Comparison of ENCODE assay signal across 8 cellular contexts in genomic region chr12:13101854-13102375, GRCh38. TPM values are rescaled to one million over a fixed set of nuclear protein-coding genes. Genes with fewer than 3 reads are reported as not detected.
DNase-seq lines count a peak whose midpoint lies in the region; ATAC-seq and TF ChIP-seq lines count a peak whose summit lies in the region.

No MANE protein-coding gene starts in this region.

- TF ChIP-seq EP300 in suprapubic skin (IDR thresholded peaks at IDR 0.05): no peak

- no peak overlapping the region for H2AFZ ChIP-seq in PC-9

- peaks cover 7% of the 10 kb centered on the region; the same call in 1 of the 2 replicates for H3K79me2 ChIP-seq in PC-9 (ENCODE audit: low read depth)

- peaks cover 62% of the 10 kb centered on the region for H3K4me1 Mint-ChIP-seq in brain

- DNase-seq in NCI-H510A treated with DMSO at 0.1 percent for 48 hours (lab: John Stamatoyannopoulos, UW) (peak; percentile 14), NCI-H510A (lab: John Stamatoyannopoulos, UW) (no peak), PC-9 (peak; percentile 71 to 88), suprapubic skin (ENCODE audit: low spot score in 2 of 2) (no peak), D341Med (ENCODE audit: low spot score) (no peak)

- peak overlapping the region; percentile 95 for H3K4me2 ChIP-seq in PC-9

- TF ChIP-seq CTCF in PC-9 (conservative IDR thresholded peaks at IDR 0.05) (no peak), brain (conservative IDR thresholded peaks at IDR 0.05) (no peak), liver (IDR thresholded peaks at IDR 0.05; ENCODE audit: low read depth, low read length, missing input control) (no peak), suprapubic skin (IDR thresholded peaks at IDR 0.05) (no peak)

- POLR2A ChIA-PET in PC-9 (lab: Charles Lee; ENCODE audit: unreplicated experiment): interaction anchor here (0.6 to 5.4 kb wide), 14 partner anchors 18 to 969 kb away, joined by 3 to 37 read pairs (median 6); partner anchors contain the start of genes EMP1 and GPRC5A

- H3K4me3 Mint-ChIP-seq in brain: peak overlapping the region; percentile 26 to 84 (median 52)

- H3K4me3 ChIP-seq in PC-9: peak overlapping the region; percentile 70
- H3K4me3 ChIP-seq in liver (ENCODE audit: low read depth in 1 of 3, low read length in 3 of 3): no peak overlapping the region
- H3K4me3 ChIP-seq in suprapubic skin: peak overlapping the region; percentile 58

- H3K36me3 Mint-ChIP-seq in brain: no peaks in the 10 kb centered on the region

- H3K27ac ChIP-seq in PC-9: peak overlapping the region; percentile 97
- H3K27ac ChIP-seq in liver (ENCODE audit: low read depth in 1 of 2, low read length in 2 of 2): peak overlapping the region; percentile 51 to 81
- peak overlapping the region; percentile 95 for H3K27ac ChIP-seq in suprapubic skin

- H3K9me3 ChIP-seq in PC-9 (ENCODE audit: insufficient read depth, low read depth) (no peaks in the 10 kb centered on the region), liver (ENCODE audit: control insufficient read depth in 4 of 4, low read length in 3 of 4) (no peaks in the 10 kb centered on the region), suprapubic skin (no peaks in the 10 kb centered on the region)

- peaks cover 4% of the 10 kb centered on the region for H3K27me3 Mint-ChIP-seq in brain

- no peak for ATAC-seq in GM21526 (IDR thresholded peaks at IDR 0.05; ENCODE audit: low FRiP score, unreplicated experiment)

- CTCF ChIA-PET in PC-9 (lab: Charles Lee): interaction anchor here (0.6 to 3.1 kb wide), 7 partner anchors 23 to 299 kb away, joined by 3 to 13 read pairs (median 6); partner anchors contain the start of gene EMP1

- peaks cover 70% of the 10 kb centered on the region for H3K4me1 ChIP-seq in PC-9 (replicated peaks; ENCODE audit: insufficient read depth)
- H3K4me1 ChIP-seq in liver (ENCODE audit: control insufficient read depth in 4 of 4, insufficient read depth in 4 of 4, low read length in 3 of 4): peaks cover 0 to 13% (median 5%) of the 10 kb centered on the region in 4 donors
- peaks cover 61% of the 10 kb centered on the region for H3K4me1 ChIP-seq in suprapubic skin

- no TSS peak for BruUV-seq in PC-9 (replicated peaks; lab: Mats Ljungman, UMichigan)

- no peak for TF ChIP-seq POLR2A in suprapubic skin (IDR thresholded peaks at IDR 0.05)

- no peaks in the 10 kb centered on the region for H3K9me2 ChIP-seq in PC-9 (ENCODE audit: insufficient read depth)

- intact Hi-C loops in PC-9 (cut with micrococcal nuclease; ENCODE audit: unreplicated experiment): loop anchor here (2.0 kb wide), 1 partner anchor 17 kb away; no protein-coding TSS in a partner anchor

- no peaks in the 10 kb centered on the region for H4K20me1 ChIP-seq in PC-9 (ENCODE audit: insufficient read depth)

- H3K9me3 Mint-ChIP-seq in brain: peaks cover 0 to 3% (median 0%) of the 10 kb centered on the region in 5 experiments

- peaks cover 56% of the 10 kb centered on the region for H3F3A ChIP-seq in PC-9 (ENCODE audit: insufficient read depth, low read depth)

- peak overlapping the region in 4 of 5 experiments; percentile 43 to 93 (median 87) for H3K27ac Mint-ChIP-seq in brain

- no peak overlapping the region for H3K9ac ChIP-seq in liver (ENCODE audit: low read depth in 1 of 2, low read length in 2 of 2)

- H3K36me3 ChIP-seq in PC-9 (ENCODE audit: low read depth): no peaks in the 10 kb centered on the region
- no peaks in the 10 kb centered on the region for H3K36me3 ChIP-seq in liver (ENCODE audit: control insufficient read depth in 4 of 4, insufficient read depth in 3 of 4, low read depth in 1 of 4, low read length in 3 of 4)
- H3K36me3 ChIP-seq in suprapubic skin: no peaks in the 10 kb centered on the region

- 64% methylated on average over 9 of the region's 9 CpGs for WGBS in liver
- 43% methylated on average over 9 of the region's 9 CpGs for WGBS in suprapubic skin

- no peak for TF ChIP-seq RAD21 in liver (IDR thresholded peaks at IDR 0.05)

- H3K27me3 ChIP-seq in PC-9 (ENCODE audit: insufficient read depth, low read depth): no peaks in the 10 kb centered on the region
- no peaks in the 10 kb centered on the region for H3K27me3 ChIP-seq in liver (ENCODE audit: control insufficient read depth in 4 of 4, insufficient read depth in 4 of 4, low read length in 3 of 4)
- H3K27me3 ChIP-seq in suprapubic skin: no peaks in the 10 kb centered on the region

TF ChIP-seq in liver, 16 proteins besides CTCF, POLR2A, EP300 and RAD21:
- TF ChIP-seq ATF3 (IDR thresholded peaks at IDR 0.05) (no peak), YY1 (IDR thresholded peaks at IDR 0.05) (no peak), JUND (IDR thresholded peaks at IDR 0.05) (no peak), EGR1 (IDR thresholded peaks at IDR 0.05; ENCODE audit: low read depth in 2 of 2) (no peak), NR2F2 (IDR thresholded peaks at IDR 0.05) (no peak), HNF4A (conservative IDR thresholded peaks at IDR 0.05) (no peak), FOXA2 (IDR thresholded peaks at IDR 0.05) (no peak), SP1 (IDR thresholded peaks at IDR 0.05) (no peak), ZBTB33 (IDR thresholded peaks at IDR 0.05) (no peak), MAX (IDR thresholded peaks at IDR 0.05) (no peak), RXRA (IDR thresholded peaks at IDR 0.05) (no peak), HNF4G (IDR thresholded peaks at IDR 0.05) (no peak)
- TF ChIP-seq, protein P1, sequence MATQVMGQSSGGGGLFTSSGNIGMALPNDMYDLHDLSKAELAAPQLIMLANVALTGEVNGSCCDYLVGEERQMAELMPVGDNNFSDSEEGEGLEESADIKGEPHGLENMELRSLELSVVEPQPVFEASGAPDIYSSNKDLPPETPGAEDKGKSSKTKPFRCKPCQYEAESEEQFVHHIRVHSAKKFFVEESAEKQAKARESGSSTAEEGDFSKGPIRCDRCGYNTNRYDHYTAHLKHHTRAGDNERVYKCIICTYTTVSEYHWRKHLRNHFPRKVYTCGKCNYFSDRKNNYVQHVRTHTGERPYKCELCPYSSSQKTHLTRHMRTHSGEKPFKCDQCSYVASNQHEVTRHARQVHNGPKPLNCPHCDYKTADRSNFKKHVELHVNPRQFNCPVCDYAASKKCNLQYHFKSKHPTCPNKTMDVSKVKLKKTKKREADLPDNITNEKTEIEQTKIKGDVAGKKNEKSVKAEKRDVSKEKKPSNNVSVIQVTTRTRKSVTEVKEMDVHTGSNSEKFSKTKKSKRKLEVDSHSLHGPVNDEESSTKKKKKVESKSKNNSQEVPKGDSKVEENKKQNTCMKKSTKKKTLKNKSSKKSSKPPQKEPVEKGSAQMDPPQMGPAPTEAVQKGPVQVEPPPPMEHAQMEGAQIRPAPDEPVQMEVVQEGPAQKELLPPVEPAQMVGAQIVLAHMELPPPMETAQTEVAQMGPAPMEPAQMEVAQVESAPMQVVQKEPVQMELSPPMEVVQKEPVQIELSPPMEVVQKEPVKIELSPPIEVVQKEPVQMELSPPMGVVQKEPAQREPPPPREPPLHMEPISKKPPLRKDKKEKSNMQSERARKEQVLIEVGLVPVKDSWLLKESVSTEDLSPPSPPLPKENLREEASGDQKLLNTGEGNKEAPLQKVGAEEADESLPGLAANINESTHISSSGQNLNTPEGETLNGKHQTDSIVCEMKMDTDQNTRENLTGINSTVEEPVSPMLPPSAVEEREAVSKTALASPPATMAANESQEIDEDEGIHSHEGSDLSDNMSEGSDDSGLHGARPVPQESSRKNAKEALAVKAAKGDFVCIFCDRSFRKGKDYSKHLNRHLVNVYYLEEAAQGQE (IDR thresholded peaks at IDR 0.05): no peak

RNA-seq across cellular contexts. Expression of gene GSG1, which starts 1.6 kb away (rescaled TPM):
- 0.41 TPM in 1 of 2 replicates, not detected in the other for total RNA-seq in PC-9 (2021)
- not detected for polyA plus RNA-seq in brain (ENCODE audit: insufficient read depth, low read depth, low replicate concordance)
- not detected for total RNA-seq in liver
- polyA plus RNA-seq in liver: not detected
- total RNA-seq in suprapubic skin: not detected

RNA-seq across cellular contexts. Expression of gene FAM234B, which starts 57.7 kb away (rescaled TPM):
- total RNA-seq in PC-9 (2021): 7.3 and 7.5 TPM in 2 replicates
- polyA plus RNA-seq in brain (ENCODE audit: insufficient read depth, low read depth, low replicate concordance): 17.1 TPM
- total RNA-seq in liver: 1 to 10 TPM; 4.4 to 8.0 TPM
- 1 to 10 TPM; 1.7 to 2.0 TPM for polyA plus RNA-seq in liver
- 10 to 100 TPM; 24.0 to 32.3 (median 27.8) TPM for total RNA-seq in suprapubic skin

Comparison
In these comparisons a context has a peak if more than half of its experiments do, and no peak if none do; other contexts are left out.
1. DNase-seq: peak in NCI-H510A treated with DMSO at 0.1 percent for 48 hours (single experiment) and PC-9 (2 of 2); none in NCI-H510A (single experiment), suprapubic skin (0 of 2) and D341Med (single experiment).
2. H3K4me3 ChIP-seq: peak in PC-9 (single experiment) and suprapubic skin (single experiment); none in liver (0 of 3).
3. Peak in every context shown above with its lines, with median percentiles within 50 percentile points of each other: H3K27ac ChIP-seq.